Comparison of ENCODE assay signal across 8 cellular contexts in the genomic region with DNA sequence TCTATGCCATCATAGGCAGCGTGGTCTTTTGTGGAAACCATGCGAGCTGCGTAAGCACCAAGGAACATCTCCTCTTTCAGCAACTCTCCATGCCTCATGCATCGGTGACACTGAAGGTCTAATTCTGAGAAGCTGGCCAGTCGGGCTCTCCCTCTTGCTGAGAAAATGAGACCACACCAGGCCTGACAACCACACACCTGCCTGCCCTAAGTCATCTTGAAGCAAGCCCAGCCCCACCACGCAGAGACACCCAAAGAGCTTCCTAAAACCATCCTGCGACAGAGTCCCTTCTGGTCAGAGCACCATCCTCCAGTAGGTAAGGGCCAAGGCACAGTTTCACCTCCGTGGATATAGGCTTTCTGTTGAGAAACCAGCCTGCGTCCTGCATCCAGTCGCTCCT.
"Had no signal": no experiment of that assay in that cellular context is flagged by ENCODE, and none has a peak within 500 bp of the region (broad histone marks: within the 10 kb centered on the region; RNA-seq: fewer than 3 reads in every experiment).

No MANE protein-coding gene starts in this region.

- DNase-seq: activated CD4-positive, alpha-beta T cell treated with anti-CD3 and anti-CD28 coated beads, Interleukin-2, amount 50 U/mL, for 1 hour; activated CD8-positive, alpha-beta memory T cell treated with anti-CD3 and anti-CD28 coated beads, Interleukin-2, amount 10 ng/mL, durations not matched to agents 7 days and 5 days; activated naive CD4-positive, alpha-beta T cell treated with anti-CD3 and anti-CD28 coated beads, Interleukin-2, amount 10 ng/mL, durations not matched to agents 7 days and 5 days; body of pancreas; effector memory CD4-positive, alpha-beta T cell; T-helper 2 cell; trophoblast cell had no signal

- H3K27ac Mint-ChIP-seq: activated CD8-positive, alpha-beta memory T cell treated with anti-CD3 and anti-CD28 coated beads, Interleukin-2, amount 10 ng/mL, durations not matched to agents 7 days and 5 days; activated naive CD4-positive, alpha-beta T cell treated with anti-CD3 and anti-CD28 coated beads, Interleukin-2, amount 10 ng/mL, durations not matched to agents 7 days and 5 days; activated T-helper 1 cell treated with anti-CD3 and anti-CD28 coated beads, Interleukin-12 subunit alpha, Interleukin-12 subunit beta, Interleukin-2, Interleukin-4 antibody, amounts not matched to agents 30 ng/mL and 10 ng/mL and 1 ng/mL, durations not matched to agents 14 hours and 24 hours and 36 hours had no signal

- ATAC-seq: activated CD8-positive, alpha-beta memory T cell treated with anti-CD3 and anti-CD28 coated beads, Interleukin-2, amount 10 ng/mL, durations not matched to agents 7 days and 5 days; body of pancreas had no signal

- H3K27me3 Mint-ChIP-seq: activated CD8-positive, alpha-beta memory T cell treated with anti-CD3 and anti-CD28 coated beads, Interleukin-2, amount 10 ng/mL, durations not matched to agents 7 days and 5 days had no signal

- H3K4me3 Mint-ChIP-seq: activated CD8-positive, alpha-beta memory T cell treated with anti-CD3 and anti-CD28 coated beads, Interleukin-2, amount 10 ng/mL, durations not matched to agents 7 days and 5 days; activated naive CD4-positive, alpha-beta T cell treated with anti-CD3 and anti-CD28 coated beads, Interleukin-2, amount 10 ng/mL, durations not matched to agents 7 days and 5 days; activated T-helper 1 cell treated with anti-CD3 and anti-CD28 coated beads, Interleukin-12 subunit alpha, Interleukin-12 subunit beta, Interleukin-2, Interleukin-4 antibody, amounts not matched to agents 30 ng/mL and 10 ng/mL and 1 ng/mL, durations not matched to agents 14 hours and 24 hours and 36 hours had no signal
